In the genomic region with DNA sequence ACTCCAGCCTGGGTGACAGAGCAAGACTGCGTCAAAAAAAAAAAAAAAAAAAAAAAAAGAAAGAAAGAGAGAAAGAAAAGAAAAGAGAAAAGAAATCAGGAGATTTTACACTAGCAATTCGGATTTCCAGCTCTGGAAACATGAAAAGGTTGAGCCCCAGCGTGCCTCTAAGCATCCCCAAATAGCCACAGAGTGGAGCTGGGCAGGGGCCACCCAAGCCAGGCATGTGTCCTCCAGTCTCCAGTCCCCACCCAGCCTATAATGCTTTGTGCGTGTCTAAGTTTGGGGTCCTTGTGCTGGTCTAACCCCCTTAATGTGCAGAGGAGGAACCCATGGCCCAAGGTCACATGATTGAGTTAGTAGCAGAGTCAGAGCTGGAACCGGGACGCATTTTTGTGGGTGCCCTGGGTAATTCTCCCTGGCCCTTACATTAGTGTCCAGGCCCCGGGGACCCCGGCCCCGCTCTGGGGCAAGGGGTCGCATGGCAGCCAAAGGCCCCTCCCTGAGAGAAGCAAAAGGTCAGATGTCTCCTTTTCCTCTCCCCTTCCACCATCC, we compare ENCODE assay signal across 1 cellular context.
TF ChIP-seq lines count a peak whose summit lies in the region.

No MANE protein-coding gene starts in this region.

TF ChIP-seq in GM12878, 131 proteins besides CTCF, POLR2A, EP300 and RAD21:
- TF ChIP-seq NR2C2 (IDR thresholded peaks at IDR 0.05; ENCODE audit: borderline replicate concordance, control insufficient read depth, insufficient read length, low read depth), result no peak
- TF ChIP-seq, protein P1, sequence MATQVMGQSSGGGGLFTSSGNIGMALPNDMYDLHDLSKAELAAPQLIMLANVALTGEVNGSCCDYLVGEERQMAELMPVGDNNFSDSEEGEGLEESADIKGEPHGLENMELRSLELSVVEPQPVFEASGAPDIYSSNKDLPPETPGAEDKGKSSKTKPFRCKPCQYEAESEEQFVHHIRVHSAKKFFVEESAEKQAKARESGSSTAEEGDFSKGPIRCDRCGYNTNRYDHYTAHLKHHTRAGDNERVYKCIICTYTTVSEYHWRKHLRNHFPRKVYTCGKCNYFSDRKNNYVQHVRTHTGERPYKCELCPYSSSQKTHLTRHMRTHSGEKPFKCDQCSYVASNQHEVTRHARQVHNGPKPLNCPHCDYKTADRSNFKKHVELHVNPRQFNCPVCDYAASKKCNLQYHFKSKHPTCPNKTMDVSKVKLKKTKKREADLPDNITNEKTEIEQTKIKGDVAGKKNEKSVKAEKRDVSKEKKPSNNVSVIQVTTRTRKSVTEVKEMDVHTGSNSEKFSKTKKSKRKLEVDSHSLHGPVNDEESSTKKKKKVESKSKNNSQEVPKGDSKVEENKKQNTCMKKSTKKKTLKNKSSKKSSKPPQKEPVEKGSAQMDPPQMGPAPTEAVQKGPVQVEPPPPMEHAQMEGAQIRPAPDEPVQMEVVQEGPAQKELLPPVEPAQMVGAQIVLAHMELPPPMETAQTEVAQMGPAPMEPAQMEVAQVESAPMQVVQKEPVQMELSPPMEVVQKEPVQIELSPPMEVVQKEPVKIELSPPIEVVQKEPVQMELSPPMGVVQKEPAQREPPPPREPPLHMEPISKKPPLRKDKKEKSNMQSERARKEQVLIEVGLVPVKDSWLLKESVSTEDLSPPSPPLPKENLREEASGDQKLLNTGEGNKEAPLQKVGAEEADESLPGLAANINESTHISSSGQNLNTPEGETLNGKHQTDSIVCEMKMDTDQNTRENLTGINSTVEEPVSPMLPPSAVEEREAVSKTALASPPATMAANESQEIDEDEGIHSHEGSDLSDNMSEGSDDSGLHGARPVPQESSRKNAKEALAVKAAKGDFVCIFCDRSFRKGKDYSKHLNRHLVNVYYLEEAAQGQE (IDR thresholded peaks at IDR 0.05; ENCODE audit: low read depth, low read length), result no peak
- no peak for TF ChIP-seq MYB (IDR thresholded peaks at IDR 0.05; ENCODE audit: borderline replicate concordance, low read depth, low read length)
